In genomic region chr2:218395826-218396687, GRCh38 we compare ENCODE assay signal across 1 cellular context.
TF ChIP-seq lines count a peak whose summit lies in the region.

No MANE protein-coding gene starts in this region.

TF ChIP-seq in HepG2, 621 proteins besides CTCF, POLR2A, EP300 and RAD21 (continued from another document and continues in another):
- TF ChIP-seq, protein P1, sequence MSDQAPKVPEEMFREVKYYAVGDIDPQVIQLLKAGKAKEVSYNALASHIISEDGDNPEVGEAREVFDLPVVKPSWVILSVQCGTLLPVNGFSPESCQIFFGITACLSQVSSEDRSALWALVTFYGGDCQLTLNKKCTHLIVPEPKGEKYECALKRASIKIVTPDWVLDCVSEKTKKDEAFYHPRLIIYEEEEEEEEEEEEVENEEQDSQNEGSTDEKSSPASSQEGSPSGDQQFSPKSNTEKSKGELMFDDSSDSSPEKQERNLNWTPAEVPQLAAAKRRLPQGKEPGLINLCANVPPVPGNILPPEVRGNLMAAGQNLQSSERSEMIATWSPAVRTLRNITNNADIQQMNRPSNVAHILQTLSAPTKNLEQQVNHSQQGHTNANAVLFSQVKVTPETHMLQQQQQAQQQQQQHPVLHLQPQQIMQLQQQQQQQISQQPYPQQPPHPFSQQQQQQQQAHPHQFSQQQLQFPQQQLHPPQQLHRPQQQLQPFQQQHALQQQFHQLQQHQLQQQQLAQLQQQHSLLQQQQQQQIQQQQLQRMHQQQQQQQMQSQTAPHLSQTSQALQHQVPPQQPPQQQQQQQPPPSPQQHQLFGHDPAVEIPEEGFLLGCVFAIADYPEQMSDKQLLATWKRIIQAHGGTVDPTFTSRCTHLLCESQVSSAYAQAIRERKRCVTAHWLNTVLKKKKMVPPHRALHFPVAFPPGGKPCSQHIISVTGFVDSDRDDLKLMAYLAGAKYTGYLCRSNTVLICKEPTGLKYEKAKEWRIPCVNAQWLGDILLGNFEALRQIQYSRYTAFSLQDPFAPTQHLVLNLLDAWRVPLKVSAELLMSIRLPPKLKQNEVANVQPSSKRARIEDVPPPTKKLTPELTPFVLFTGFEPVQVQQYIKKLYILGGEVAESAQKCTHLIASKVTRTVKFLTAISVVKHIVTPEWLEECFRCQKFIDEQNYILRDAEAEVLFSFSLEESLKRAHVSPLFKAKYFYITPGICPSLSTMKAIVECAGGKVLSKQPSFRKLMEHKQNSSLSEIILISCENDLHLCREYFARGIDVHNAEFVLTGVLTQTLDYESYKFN (CRISPR knock-in tag; conservative IDR thresholded peaks at IDR 0.05) = peak; percentile 92
- TF ChIP-seq ZNF34 (CRISPR knock-in tag; IDR thresholded peaks at IDR 0.05; ENCODE audit: borderline replicate concordance) = peak; percentile 95
- peak; percentile 94 for TF ChIP-seq HDAC2 (CRISPR knock-in tag; IDR thresholded peaks at IDR 0.05)
- no peak; the same call in 1 of the 2 replicates for TF ChIP-seq ZNF83 (CRISPR knock-in tag; IDR thresholded peaks at IDR 0.05; ENCODE audit: borderline replicate concordance)
- peak; percentile 64; the same call in 1 of the 2 replicates for TF ChIP-seq ZNF766 (CRISPR knock-in tag; IDR thresholded peaks at IDR 0.05; ENCODE audit: borderline replicate concordance)
- TF ChIP-seq ZNF451 (CRISPR knock-in tag; IDR thresholded peaks at IDR 0.05) = peak; percentile 96
- TF ChIP-seq, protein P2, sequence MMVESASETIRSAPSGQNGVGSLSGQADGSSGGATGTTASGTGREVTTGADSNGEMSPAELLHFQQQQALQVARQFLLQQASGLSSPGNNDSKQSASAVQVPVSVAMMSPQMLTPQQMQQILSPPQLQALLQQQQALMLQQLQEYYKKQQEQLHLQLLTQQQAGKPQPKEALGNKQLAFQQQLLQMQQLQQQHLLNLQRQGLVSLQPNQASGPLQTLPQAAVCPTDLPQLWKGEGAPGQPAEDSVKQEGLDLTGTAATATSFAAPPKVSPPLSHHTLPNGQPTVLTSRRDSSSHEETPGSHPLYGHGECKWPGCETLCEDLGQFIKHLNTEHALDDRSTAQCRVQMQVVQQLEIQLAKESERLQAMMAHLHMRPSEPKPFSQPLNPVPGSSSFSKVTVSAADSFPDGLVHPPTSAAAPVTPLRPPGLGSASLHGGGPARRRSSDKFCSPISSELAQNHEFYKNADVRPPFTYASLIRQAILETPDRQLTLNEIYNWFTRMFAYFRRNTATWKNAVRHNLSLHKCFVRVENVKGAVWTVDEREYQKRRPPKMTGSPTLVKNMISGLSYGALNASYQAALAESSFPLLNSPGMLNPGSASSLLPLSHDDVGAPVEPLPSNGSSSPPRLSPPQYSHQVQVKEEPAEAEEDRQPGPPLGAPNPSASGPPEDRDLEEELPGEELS (CRISPR knock-in tag; IDR thresholded peaks at IDR 0.05) = peak; percentile 88; the same call in 1 of the 2 replicates
- TF ChIP-seq MNT (IDR thresholded peaks at IDR 0.05) = peak; percentile 5; the same call in 1 of the 2 replicates
- TF ChIP-seq MEIS1 (CRISPR knock-in tag; IDR thresholded peaks at IDR 0.05; ENCODE audit: borderline replicate concordance) = peak; percentile 93
- TF ChIP-seq ZNF546 (CRISPR knock-in tag; conservative IDR thresholded peaks at IDR 0.05) = no peak
- 0 out of 2 replicates have a peak, but pooled peaks have one; percentile 40 for TF ChIP-seq ZBTB37 (CRISPR knock-in tag; IDR thresholded peaks at IDR 0.05)
- no peak for TF ChIP-seq ZNF512 (CRISPR knock-in tag; IDR thresholded peaks at IDR 0.05)
- peak; percentile 95 for TF ChIP-seq MTA1 (CRISPR knock-in tag; IDR thresholded peaks at IDR 0.05; ENCODE audit: borderline replicate concordance)
- TF ChIP-seq TBX2 (CRISPR knock-in tag; IDR thresholded peaks at IDR 0.05; ENCODE audit: borderline replicate concordance) = peak; percentile 92
- no peak; the same call in 1 of the 2 replicates for TF ChIP-seq ZBTB21 (CRISPR knock-in tag; IDR thresholded peaks at IDR 0.05)
- TF ChIP-seq, protein P3, sequence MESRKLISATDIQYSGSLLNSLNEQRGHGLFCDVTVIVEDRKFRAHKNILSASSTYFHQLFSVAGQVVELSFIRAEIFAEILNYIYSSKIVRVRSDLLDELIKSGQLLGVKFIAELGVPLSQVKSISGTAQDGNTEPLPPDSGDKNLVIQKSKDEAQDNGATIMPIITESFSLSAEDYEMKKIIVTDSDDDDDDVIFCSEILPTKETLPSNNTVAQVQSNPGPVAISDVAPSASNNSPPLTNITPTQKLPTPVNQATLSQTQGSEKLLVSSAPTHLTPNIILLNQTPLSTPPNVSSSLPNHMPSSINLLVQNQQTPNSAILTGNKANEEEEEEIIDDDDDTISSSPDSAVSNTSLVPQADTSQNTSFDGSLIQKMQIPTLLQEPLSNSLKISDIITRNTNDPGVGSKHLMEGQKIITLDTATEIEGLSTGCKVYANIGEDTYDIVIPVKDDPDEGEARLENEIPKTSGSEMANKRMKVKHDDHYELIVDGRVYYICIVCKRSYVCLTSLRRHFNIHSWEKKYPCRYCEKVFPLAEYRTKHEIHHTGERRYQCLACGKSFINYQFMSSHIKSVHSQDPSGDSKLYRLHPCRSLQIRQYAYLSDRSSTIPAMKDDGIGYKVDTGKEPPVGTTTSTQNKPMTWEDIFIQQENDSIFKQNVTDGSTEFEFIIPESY (CRISPR knock-in tag; IDR thresholded peaks at IDR 0.05) = peak; percentile 48; the same call in 1 of the 2 replicates
- TF ChIP-seq MXD4 (CRISPR knock-in tag; IDR thresholded peaks at IDR 0.05) = peak; percentile 70
- TF ChIP-seq SMC3 (IDR thresholded peaks at IDR 0.05; ENCODE audit: low read length) = peak; percentile 66; the same call in 1 of the 2 replicates
- no peak for TF ChIP-seq ZSCAN20 (CRISPR knock-in tag; IDR thresholded peaks at IDR 0.05; ENCODE audit: borderline replicate concordance)
- TF ChIP-seq EHMT2 (IDR thresholded peaks at IDR 0.05; ENCODE audit: borderline replicate concordance, low read depth, low read length) = no peak
- peak; percentile 86; the same call in 1 of the 2 replicates for TF ChIP-seq ZNF383 (CRISPR knock-in tag; IDR thresholded peaks at IDR 0.05; ENCODE audit: borderline replicate concordance)
- peak; percentile 69; the same call in 1 of the 2 replicates for TF ChIP-seq SALL2 (CRISPR knock-in tag; IDR thresholded peaks at IDR 0.05)
- peak; percentile 79 for TF ChIP-seq ZNF24 (IDR thresholded peaks at IDR 0.05)
- peak; percentile 97 for TF ChIP-seq ZC3H13 (CRISPR knock-in tag; IDR thresholded peaks at IDR 0.05)
- peak; percentile 68 for TF ChIP-seq ZNF891 (CRISPR knock-in tag; IDR thresholded peaks at IDR 0.05)
- TF ChIP-seq MXD1 (CRISPR knock-in tag; IDR thresholded peaks at IDR 0.05) = peak; percentile 71; the same call in 1 of the 2 replicates
- peak; percentile 77 for TF ChIP-seq NR2C2 (CRISPR knock-in tag; IDR thresholded peaks at IDR 0.05; ENCODE audit: borderline replicate concordance)
- no peak for TF ChIP-seq IRX3 (CRISPR knock-in tag; IDR thresholded peaks at IDR 0.05; ENCODE audit: borderline replicate concordance, low read depth)
- TF ChIP-seq ZKSCAN8 (CRISPR knock-in tag; IDR thresholded peaks at IDR 0.05; ENCODE audit: borderline replicate concordance) = peak; percentile 70; the same call in 1 of the 2 replicates
- peak; percentile 88 for TF ChIP-seq IRF2 (CRISPR knock-in tag; IDR thresholded peaks at IDR 0.05)
- peak; percentile 86 for TF ChIP-seq TBL1XR1 (IDR thresholded peaks at IDR 0.05; ENCODE audit: borderline replicate concordance, low read length, partially characterized antibody)
- peak; percentile 66; the same call in 1 of the 2 replicates for TF ChIP-seq ZNF616 (CRISPR knock-in tag; IDR thresholded peaks at IDR 0.05; ENCODE audit: low read depth)
- peak; percentile 92 for TF ChIP-seq ZNF574 (CRISPR knock-in tag; IDR thresholded peaks at IDR 0.05)
- TF ChIP-seq RBFOX2 (IDR thresholded peaks at IDR 0.05; ENCODE audit: low read depth, low read length) = peak; percentile 83
- TF ChIP-seq SNAPC2 (CRISPR knock-in tag; IDR thresholded peaks at IDR 0.05) = peak; percentile 81
- TF ChIP-seq ZNF552 (CRISPR knock-in tag; IDR thresholded peaks at IDR 0.05; ENCODE audit: borderline replicate concordance) = no peak
- TF ChIP-seq, protein P4, sequence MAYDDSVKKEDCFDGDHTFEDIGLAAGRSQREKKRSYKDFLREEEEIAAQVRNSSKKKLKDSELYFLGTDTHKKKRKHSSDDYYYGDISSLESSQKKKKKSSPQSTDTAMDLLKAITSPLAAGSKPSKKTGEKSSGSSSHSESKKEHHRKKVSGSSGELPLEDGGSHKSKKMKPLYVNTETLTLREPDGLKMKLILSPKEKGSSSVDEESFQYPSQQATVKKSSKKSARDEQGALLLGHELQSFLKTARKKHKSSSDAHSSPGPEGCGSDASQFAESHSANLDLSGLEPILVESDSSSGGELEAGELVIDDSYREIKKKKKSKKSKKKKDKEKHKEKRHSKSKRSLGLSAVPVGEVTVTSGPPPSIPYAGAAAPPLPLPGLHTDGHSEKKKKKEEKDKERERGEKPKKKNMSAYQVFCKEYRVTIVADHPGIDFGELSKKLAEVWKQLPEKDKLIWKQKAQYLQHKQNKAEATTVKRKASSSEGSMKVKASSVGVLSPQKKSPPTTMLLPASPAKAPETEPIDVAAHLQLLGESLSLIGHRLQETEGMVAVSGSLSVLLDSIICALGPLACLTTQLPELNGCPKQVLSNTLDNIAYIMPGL (CRISPR knock-in tag; IDR thresholded peaks at IDR 0.05; ENCODE audit: borderline replicate concordance in 1 of 2, low read depth in 1 of 2) = peak; percentile 95 to 98
- peak; percentile 97 for TF ChIP-seq FOXK1 (CRISPR knock-in tag; IDR thresholded peaks at IDR 0.05; ENCODE audit: borderline replicate concordance, low read depth)
- peak; percentile 24; the same call in 1 of the 2 replicates for TF ChIP-seq SNAPC5 (CRISPR knock-in tag; IDR thresholded peaks at IDR 0.05; ENCODE audit: borderline replicate concordance)
- TF ChIP-seq KDM1A (CRISPR knock-in tag; IDR thresholded peaks at IDR 0.05) = peak; percentile 73
- peak; percentile 51 for TF ChIP-seq CREM (IDR thresholded peaks at IDR 0.05)
- no peak for TF ChIP-seq CREM (CRISPR knock-in tag; IDR thresholded peaks at IDR 0.05)
- peak; percentile 86 for TF ChIP-seq PPARG (CRISPR knock-in tag; conservative IDR thresholded peaks at IDR 0.05)
- no peak for TF ChIP-seq MLX (CRISPR knock-in tag; IDR thresholded peaks at IDR 0.05)
- TF ChIP-seq ZFP36L2 (CRISPR knock-in tag; IDR thresholded peaks at IDR 0.05) = no peak; the same call in 1 of the 2 replicates
